Comparison of ENCODE assay signal across 22 cellular contexts in genomic region chr17:1134634-1135324, GRCh38. TPM values are rescaled to one million over a fixed set of nuclear protein-coding genes. Genes with fewer than 3 reads are reported as not detected.
DNase-seq lines count a peak whose midpoint lies in the region; ATAC-seq, FAIRE-seq and TF ChIP-seq lines count a peak whose summit lies in the region.
"Had no signal": no experiment of that assay in that cellular context is flagged by ENCODE, and none has a peak within 500 bp of the region (broad histone marks: within the 10 kb centered on the region; RNA-seq: fewer than 3 reads in every experiment).

No MANE protein-coding gene starts in this region.

- no peaks in the 10 kb centered on the region for H3K27me3 Mint-ChIP-seq in chondrocyte (ENCODE audit: low read depth)
- H3K27me3 Mint-ChIP-seq in stimulated activated naive B cell treated with anti-CD40 and anti-IgM and Interleukin-4, amounts not matched to agents 10 μg/mL and 1 μg/mL and 100 μg/mL, for 72 hours = no peaks in the 10 kb centered on the region
- H3K27me3 Mint-ChIP-seq: activated CD4-positive, alpha-beta memory T cell treated with anti-CD3 and anti-CD28 coated beads for 36 hours had no signal

- H3K36me3 Mint-ChIP-seq in chondrocyte (ENCODE audit: low read depth) = no peaks in the 10 kb centered on the region
- H3K36me3 Mint-ChIP-seq in stimulated activated naive B cell treated with anti-CD40 and anti-IgM and Interleukin-4, amounts not matched to agents 10 μg/mL and 1 μg/mL and 100 μg/mL, for 72 hours = peaks cover 9 to 24% of the 10 kb centered on the region in 2 donors
- H3K36me3 Mint-ChIP-seq: activated CD4-positive, alpha-beta memory T cell treated with anti-CD3 and anti-CD28 coated beads for 36 hours had no signal

- TF ChIP-seq CTCF in chondrocyte (IDR thresholded peaks at IDR 0.05) (no peak), left ventricle myocardium inferior (IDR thresholded peaks at IDR 0.05; ENCODE audit: borderline replicate concordance) (no peak), GM13977 (IDR thresholded peaks at IDR 0.05; ENCODE audit: extremely low read depth, insufficient read depth, missing control alignments) (no peak)

- no peaks in the 10 kb centered on the region for H3K36me3 ChIP-seq in left ventricle myocardium inferior
- H3K36me3 ChIP-seq: SJCRH30, transverse colon had no signal

- H3K9me3 Mint-ChIP-seq in chondrocyte (ENCODE audit: low read depth) = no peaks in the 10 kb centered on the region
- H3K9me3 Mint-ChIP-seq in stimulated activated naive B cell treated with anti-CD40 and anti-IgM and Interleukin-4, amounts not matched to agents 10 μg/mL and 1 μg/mL and 100 μg/mL, for 72 hours = no peaks in the 10 kb centered on the region
- H3K9me3 Mint-ChIP-seq: activated CD4-positive, alpha-beta memory T cell treated with anti-CD3 and anti-CD28 coated beads for 36 hours; mesothelial cell of epicardium; T-helper 1 cell treated with Interleukin-12 subunit alpha and Interleukin-12 subunit beta and Interleukin-4 antibody, amounts not matched to agents 30 μg/mL and 1 μg/mL, for 36 hours had no signal

- DNase-seq in NCI-H1417 treated with DMSO at 0.1 percent for 48 hours (lab: John Stamatoyannopoulos, UW) (peak; percentile 12), chondrocyte (ENCODE audit: low spot score) (no peak), left ventricle myocardium inferior (peak; percentile 77), GM13977 (ENCODE audit: low spot score) (no peak), NCI-H1105 treated with DMSO at 0.1 percent for 48 hours (lab: John Stamatoyannopoulos, UW) (no peak), RCC 7860 (ENCODE audit: low spot score) (no peak)
- DNase-seq in stimulated activated naive B cell treated with anti-CD40 and anti-IgM and Interleukin-4, amounts not matched to agents 10 μg/mL and 1 μg/mL and 100 μg/mL, for 72 hours = no peak
- DNase-seq: activated CD4-positive, alpha-beta memory T cell treated with anti-CD3 and anti-CD28 coated beads for 36 hours; activated naive CD4-positive, alpha-beta T cell treated with anti-CD3 and anti-CD28 coated beads for 36 hours; activated T-cell treated with anti-CD3 and anti-CD28 coated beads, Interleukin-2, amount 50 U/mL, for 1 hour; DND-41; kidney; NCI-H2081 treated with DMSO at 0.1 percent for 48 hours; NCI-H524 treated with DMSO at 0.1 percent for 48 hours; SJCRH30; stimulated activated naive CD4-positive, alpha-beta T cell; transverse colon had no signal

- no peak for ATAC-seq in stimulated activated naive B cell treated with anti-CD40 and anti-IgM and Interleukin-4, amounts not matched to agents 10 μg/mL and 1 μg/mL and 100 μg/mL, for 72 hours (replicated peaks)
- no peak for ATAC-seq in GM18873 (IDR thresholded peaks at IDR 0.05; ENCODE audit: low FRiP score, unreplicated experiment)

- peak overlapping the region; percentile 54 for H3K27ac Mint-ChIP-seq in chondrocyte (ENCODE audit: unreplicated experiment)
- peak overlapping the region; percentile 71 for H3K27ac Mint-ChIP-seq in stimulated activated naive B cell treated with anti-CD40 and anti-IgM and Interleukin-4, amounts not matched to agents 10 μg/mL and 1 μg/mL and 100 μg/mL, for 72 hours
- H3K27ac Mint-ChIP-seq: activated CD4-positive, alpha-beta memory T cell treated with anti-CD3 and anti-CD28 coated beads for 36 hours; activated naive CD4-positive, alpha-beta T cell treated with anti-CD3 and anti-CD28 coated beads for 36 hours; mesothelial cell of epicardium; T-helper 1 cell treated with Interleukin-12 subunit alpha and Interleukin-12 subunit beta and Interleukin-4 antibody, amounts not matched to agents 30 μg/mL and 1 μg/mL, for 36 hours had no signal

- peaks cover 41% of the 10 kb centered on the region for H3K4me1 Mint-ChIP-seq in chondrocyte (ENCODE audit: low read depth)
- peaks cover 14 to 28% of the 10 kb centered on the region in 2 donors for H3K4me1 Mint-ChIP-seq in stimulated activated naive B cell treated with anti-CD40 and anti-IgM and Interleukin-4, amounts not matched to agents 10 μg/mL and 1 μg/mL and 100 μg/mL, for 72 hours

- H3K27ac ChIP-seq in left ventricle myocardium inferior (replicated peaks) = peak overlapping the region; percentile 88
- H3K27ac ChIP-seq: SJCRH30, transverse colon, VCaP had no signal

- H3K4me3 ChIP-seq in left ventricle myocardium inferior = peak overlapping the region; percentile 39
- H3K4me3 ChIP-seq: SJCRH30, transverse colon had no signal

- no peaks in the 10 kb centered on the region for H3K27me3 ChIP-seq in left ventricle myocardium inferior (ENCODE audit: low read depth)
- H3K27me3 ChIP-seq: SJCRH30, transverse colon had no signal

- intact Hi-C loops in left ventricle myocardium inferior (cut with micrococcal nuclease) = no loop called here

- peaks cover 41% of the 10 kb centered on the region for H3K4me1 ChIP-seq in left ventricle myocardium inferior
- H3K4me1 ChIP-seq: SJCRH30 had no signal

- no peak for FAIRE-seq in RCC 7860 (lab: Jason Lieb, UNC)
- FAIRE-seq: endometrium, kidney had no signal

- in situ Hi-C loops in GM13977 (cut with MboI; ENCODE audit: low pct_unique_long_range_greater_than_20kb, low sequenced_read_pairs, unreplicated experiment) = no loop called here

- no peaks in the 10 kb centered on the region for H3K9me3 ChIP-seq in left ventricle myocardium inferior (replicated peaks)
- H3K9me3 ChIP-seq: SJCRH30, transverse colon had no signal

- no peak overlapping the region for H3K4me3 Mint-ChIP-seq in chondrocyte (ENCODE audit: unreplicated experiment)
- H3K4me3 Mint-ChIP-seq in stimulated activated naive B cell treated with anti-CD40 and anti-IgM and Interleukin-4, amounts not matched to agents 10 μg/mL and 1 μg/mL and 100 μg/mL, for 72 hours = no peak overlapping the region
- H3K4me3 Mint-ChIP-seq: activated CD4-positive, alpha-beta memory T cell treated with anti-CD3 and anti-CD28 coated beads for 36 hours; activated naive CD4-positive, alpha-beta T cell treated with anti-CD3 and anti-CD28 coated beads for 36 hours; mesothelial cell of epicardium; T-helper 1 cell treated with Interleukin-12 subunit alpha and Interleukin-12 subunit beta and Interleukin-4 antibody, amounts not matched to agents 30 μg/mL and 1 μg/mL, for 36 hours had no signal

RNA-seq across cellular contexts. Expression of gene ABR, which starts 45.0 kb away (rescaled TPM):
- 114 to 129 TPM (median 119 TPM) in 3 replicates for total RNA-seq in chondrocyte
- 170 TPM for total RNA-seq in left ventricle myocardium inferior

Comparison
In these comparisons a context has a peak if more than half of its experiments do, and no peak if none do; other contexts are left out.
1. DNase-seq: peak in NCI-H1417 treated with DMSO at 0.1 percent for 48 hours (single experiment) and left ventricle myocardium inferior (single experiment); none in chondrocyte (single experiment), stimulated activated naive B cell treated with anti-CD40 and anti-IgM and Interleukin-4, amounts not matched to agents 10 μg/mL and 1 μg/mL and 100 μg/mL, for 72 hours (single experiment), GM13977 (single experiment), NCI-H1105 treated with DMSO at 0.1 percent for 48 hours (single experiment) and RCC 7860 (single experiment).